ENCODE assay signal across 1 cellular context in the genomic region with DNA sequence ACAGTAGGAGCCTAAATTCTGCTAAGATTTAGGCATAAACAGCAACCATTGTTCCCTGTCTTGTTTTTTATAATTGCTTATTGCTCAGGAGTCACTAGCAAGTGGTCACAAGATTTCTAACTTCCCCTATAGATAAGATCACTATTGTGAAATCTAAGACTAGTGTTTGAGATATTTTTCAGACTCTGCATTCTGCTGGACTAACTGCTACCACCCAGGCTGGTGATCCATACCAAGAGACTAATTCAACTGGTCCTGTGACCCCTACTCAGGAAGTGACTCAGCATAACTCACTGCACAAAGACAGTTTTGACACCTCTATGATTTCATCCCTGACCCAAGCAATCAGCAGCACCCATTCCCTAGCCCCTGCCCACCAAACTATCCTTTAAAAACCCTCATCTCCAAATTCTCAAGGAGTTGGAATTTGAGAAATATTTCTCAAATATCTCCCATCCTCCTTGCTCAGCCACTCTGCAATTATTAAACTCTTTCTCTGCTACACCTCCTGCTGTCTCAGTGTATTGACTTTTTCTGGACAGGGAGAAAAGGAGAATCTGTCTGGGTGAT.
TF ChIP-seq lines count a peak whose summit lies in the region.

No MANE protein-coding gene starts in this region.

TF ChIP-seq in K562, 482 proteins besides CTCF, POLR2A, EP300 and RAD21 (continued from another document and continues in another):
- TF ChIP-seq ZBTB7A (IDR thresholded peaks at IDR 0.05; ENCODE audit: borderline replicate concordance, control insufficient read depth, low read depth, low read length) (peak; percentile 25; the same call in 1 of the 2 replicates), MTF1 (CRISPR knock-in tag; IDR thresholded peaks at IDR 0.05; ENCODE audit: borderline replicate concordance) (no peak), NUFIP1 (IDR thresholded peaks at IDR 0.05; ENCODE audit: partially characterized antibody) (no peak), SMC3 (conservative IDR thresholded peaks at IDR 0.05; ENCODE audit: insufficient read depth, low read depth, low read length) (no peak), XRCC3 (IDR thresholded peaks at IDR 0.05) (peak; percentile 68; the same call in 1 of the 2 replicates), RBM15 (IDR thresholded peaks at IDR 0.05; ENCODE audit: insufficient read depth, low read length) (no peak), BACH1 (tag; IDR thresholded peaks at IDR 0.05) (peak; percentile 79), GABPA (tag; conservative IDR thresholded peaks at IDR 0.05; ENCODE audit: low read depth) (peak; percentile 46; the same call in 1 of the 2 replicates), RHOXF2B (CRISPR knock-in tag; conservative IDR thresholded peaks at IDR 0.05) (no peak), ELF2 (CRISPR knock-in tag; IDR thresholded peaks at IDR 0.05) (peak; percentile 51; the same call in 1 of the 2 replicates), NFE2 (IDR thresholded peaks at IDR 0.05; ENCODE audit: low read depth) (peak; percentile 86), HCFC1 (IDR thresholded peaks at IDR 0.05; ENCODE audit: low read depth, low read length) (no peak), POLR2AphosphoS2 (IDR thresholded peaks at IDR 0.05; ENCODE audit: low read length) (no peak), FUS (optimal IDR thresholded peaks at IDR 0.05; ENCODE audit: low read depth, low read length) (no peak), ZNF830 (CRISPR knock-in tag; IDR thresholded peaks at IDR 0.05) (no peak), BCOR (IDR thresholded peaks at IDR 0.05) (no peak), ETV1 (tag; conservative IDR thresholded peaks at IDR 0.05; ENCODE audit: low read depth) (peak; percentile 81), FOXA3 (CRISPR knock-in tag; conservative IDR thresholded peaks at IDR 0.05 in 1 of 2, IDR thresholded peaks at IDR 0.05 in 1 of 2) (no peak), ZNF41 (CRISPR knock-in tag; conservative IDR thresholded peaks at IDR 0.05) (no peak), CREBBP (IDR thresholded peaks at IDR 0.05; ENCODE audit: low read depth, low read length) (no peak), HDAC2 (IDR thresholded peaks at IDR 0.05) (0 out of 2 replicates have a peak, but pooled peaks have one; percentile 20), CBFA2T3 (IDR thresholded peaks at IDR 0.05) (peak; percentile 18; the same call in 1 of the 2 replicates), SMARCC2 (IDR thresholded peaks at IDR 0.05; ENCODE audit: low read depth) (peak; percentile 64; the same call in 1 of the 2 replicates), MAFK (IDR thresholded peaks at IDR 0.05; ENCODE audit: low read length) (peak; percentile 72), PTTG1 (tag; IDR thresholded peaks at IDR 0.05; ENCODE audit: low read depth) (peak; percentile 8; the same call in 1 of the 2 replicates), CEBPG (CRISPR knock-in tag; IDR thresholded peaks at IDR 0.05) (peak; percentile 64; the same call in 1 of the 2 replicates), CEBPG (tag; conservative IDR thresholded peaks at IDR 0.05 in 1 of 2, IDR thresholded peaks at IDR 0.05 in 1 of 2) (peak; percentile 95 to 96), ZNF584 (CRISPR knock-in tag; IDR thresholded peaks at IDR 0.05; ENCODE audit: low read depth) (peak; percentile 55; the same call in 1 of the 2 replicates), NEUROD1 (IDR thresholded peaks at IDR 0.05; ENCODE audit: borderline replicate concordance, low read depth, low read length, partially characterized antibody) (no peak), MTA3 (IDR thresholded peaks at IDR 0.05; ENCODE audit: borderline replicate concordance) (peak; percentile 60; the same call in 1 of the 2 replicates), BRD9 (IDR thresholded peaks at IDR 0.05; ENCODE audit: low read depth, partially characterized antibody) (peak; percentile 67), HDAC3 (IDR thresholded peaks at IDR 0.05; ENCODE audit: borderline replicate concordance, partially characterized antibody) (peak; percentile 13), MEIS2 (IDR thresholded peaks at IDR 0.05; ENCODE audit: partially characterized antibody) (peak; percentile 55), ARNT (IDR thresholded peaks at IDR 0.05) (0 out of 4 replicates have a peak, but pooled peaks have one; percentile 41 to 67), POLR3A (IDR thresholded peaks at IDR 0.05; ENCODE audit: borderline replicate concordance, extremely low read depth, insufficient read depth, insufficient read length) (no peak), ZNF644 (tag; IDR thresholded peaks at IDR 0.05; ENCODE audit: low read depth) (0 out of 2 replicates have a peak, but pooled peaks have one; percentile 53), GTF2E2 (tag; IDR thresholded peaks at IDR 0.05) (no peak), NR2C2 (CRISPR knock-in tag; IDR thresholded peaks at IDR 0.05) (no peak), NR2C2 (tag; IDR thresholded peaks at IDR 0.05) (peak; percentile 69), MYBL2 (IDR thresholded peaks at IDR 0.05; ENCODE audit: low read depth) (peak; percentile 39; the same call in 1 of the 2 replicates), MYBL2 (CRISPR knock-in tag; IDR thresholded peaks at IDR 0.05; ENCODE audit: borderline replicate concordance) (no peak), TFAM (CRISPR knock-in tag; conservative IDR thresholded peaks at IDR 0.05) (no peak), C11orf30 (IDR thresholded peaks at IDR 0.05; ENCODE audit: low read depth) (peak; percentile 87), CC2D1A (IDR thresholded peaks at IDR 0.05) (0 out of 2 replicates have a peak, but pooled peaks have one; percentile 65), ZNF589 (CRISPR knock-in tag; IDR thresholded peaks at IDR 0.05; ENCODE audit: low read depth) (peak; percentile 54; the same call in 1 of the 2 replicates), CBX2 (IDR thresholded peaks at IDR 0.05; ENCODE audit: insufficient read depth, low read length, poor library complexity, severe bottlenecking) (no peak), ILF3 (IDR thresholded peaks at IDR 0.05; ENCODE audit: borderline replicate concordance) (no peak), CBX3 (IDR thresholded peaks at IDR 0.05; ENCODE audit: borderline replicate concordance in 1 of 2, low read length in 2 of 2) (peak in 1 of 2 experiments; percentile 93; a peak in 2 of 3 replicates), ZBTB1 (CRISPR knock-in tag; IDR thresholded peaks at IDR 0.05; ENCODE audit: borderline replicate concordance, low read depth) (no peak), PPARD (CRISPR knock-in tag; IDR thresholded peaks at IDR 0.05) (no peak), PTRF (tag; IDR thresholded peaks at IDR 0.05) (no peak), SLC30A9 (CRISPR knock-in tag; IDR thresholded peaks at IDR 0.05) (no peak), NCOA6 (IDR thresholded peaks at IDR 0.05) (no peak), NR2F6 (CRISPR knock-in tag; IDR thresholded peaks at IDR 0.05) (no peak), RBBP5 (IDR thresholded peaks at IDR 0.05; ENCODE audit: borderline replicate concordance, insufficient read depth, low read length, poor library complexity, severe bottlenecking) (no peak), FOSL1 (tag; conservative IDR thresholded peaks at IDR 0.05) (peak; percentile 91), ZNF311 (CRISPR knock-in tag; IDR thresholded peaks at IDR 0.05) (no peak), ELF1 (tag; IDR thresholded peaks at IDR 0.05) (peak; percentile 79), TAL1 (IDR thresholded peaks at IDR 0.05) (0 out of 2 replicates have a peak, but pooled peaks have one; percentile 10), SRSF1 (IDR thresholded peaks at IDR 0.05; ENCODE audit: low read depth, low read length) (no peak)
- TF ChIP-seq, protein P1, sequence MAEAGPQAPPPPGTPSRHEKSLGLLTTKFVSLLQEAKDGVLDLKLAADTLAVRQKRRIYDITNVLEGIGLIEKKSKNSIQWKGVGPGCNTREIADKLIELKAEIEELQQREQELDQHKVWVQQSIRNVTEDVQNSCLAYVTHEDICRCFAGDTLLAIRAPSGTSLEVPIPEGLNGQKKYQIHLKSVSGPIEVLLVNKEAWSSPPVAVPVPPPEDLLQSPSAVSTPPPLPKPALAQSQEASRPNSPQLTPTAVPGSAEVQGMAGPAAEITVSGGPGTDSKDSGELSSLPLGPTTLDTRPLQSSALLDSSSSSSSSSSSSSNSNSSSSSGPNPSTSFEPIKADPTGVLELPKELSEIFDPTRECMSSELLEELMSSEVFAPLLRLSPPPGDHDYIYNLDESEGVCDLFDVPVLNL (CRISPR knock-in tag; IDR thresholded peaks at IDR 0.05; ENCODE audit: low read depth), result no peak
- TF ChIP-seq, protein P2, sequence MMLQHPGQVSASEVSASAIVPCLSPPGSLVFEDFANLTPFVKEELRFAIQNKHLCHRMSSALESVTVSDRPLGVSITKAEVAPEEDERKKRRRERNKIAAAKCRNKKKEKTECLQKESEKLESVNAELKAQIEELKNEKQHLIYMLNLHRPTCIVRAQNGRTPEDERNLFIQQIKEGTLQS (IDR thresholded peaks at IDR 0.05), result peak; percentile 85
- TF ChIP-seq, protein P2 (CRISPR knock-in tag; conservative IDR thresholded peaks at IDR 0.05), result no peak
- TF ChIP-seq, protein P3, sequence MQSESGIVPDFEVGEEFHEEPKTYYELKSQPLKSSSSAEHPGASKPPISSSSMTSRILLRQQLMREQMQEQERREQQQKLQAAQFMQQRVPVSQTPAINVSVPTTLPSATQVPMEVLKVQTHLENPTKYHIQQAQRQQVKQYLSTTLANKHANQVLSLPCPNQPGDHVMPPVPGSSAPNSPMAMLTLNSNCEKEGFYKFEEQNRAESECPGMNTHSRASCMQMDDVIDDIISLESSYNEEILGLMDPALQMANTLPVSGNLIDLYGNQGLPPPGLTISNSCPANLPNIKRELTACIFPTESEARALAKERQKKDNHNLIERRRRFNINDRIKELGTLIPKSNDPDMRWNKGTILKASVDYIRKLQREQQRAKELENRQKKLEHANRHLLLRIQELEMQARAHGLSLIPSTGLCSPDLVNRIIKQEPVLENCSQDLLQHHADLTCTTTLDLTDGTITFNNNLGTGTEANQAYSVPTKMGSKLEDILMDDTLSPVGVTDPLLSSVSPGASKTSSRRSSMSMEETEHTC (IDR thresholded peaks at IDR 0.05), result peak; percentile 63; the same call in 1 of the 2 replicates
- TF ChIP-seq, protein P4, sequence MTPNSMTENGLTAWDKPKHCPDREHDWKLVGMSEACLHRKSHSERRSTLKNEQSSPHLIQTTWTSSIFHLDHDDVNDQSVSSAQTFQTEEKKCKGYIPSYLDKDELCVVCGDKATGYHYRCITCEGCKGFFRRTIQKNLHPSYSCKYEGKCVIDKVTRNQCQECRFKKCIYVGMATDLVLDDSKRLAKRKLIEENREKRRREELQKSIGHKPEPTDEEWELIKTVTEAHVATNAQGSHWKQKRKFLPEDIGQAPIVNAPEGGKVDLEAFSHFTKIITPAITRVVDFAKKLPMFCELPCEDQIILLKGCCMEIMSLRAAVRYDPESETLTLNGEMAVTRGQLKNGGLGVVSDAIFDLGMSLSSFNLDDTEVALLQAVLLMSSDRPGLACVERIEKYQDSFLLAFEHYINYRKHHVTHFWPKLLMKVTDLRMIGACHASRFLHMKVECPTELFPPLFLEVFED (CRISPR knock-in tag; conservative IDR thresholded peaks at IDR 0.05), result peak; percentile 45; the same call in 1 of the 2 replicates
- TF ChIP-seq, protein P5, sequence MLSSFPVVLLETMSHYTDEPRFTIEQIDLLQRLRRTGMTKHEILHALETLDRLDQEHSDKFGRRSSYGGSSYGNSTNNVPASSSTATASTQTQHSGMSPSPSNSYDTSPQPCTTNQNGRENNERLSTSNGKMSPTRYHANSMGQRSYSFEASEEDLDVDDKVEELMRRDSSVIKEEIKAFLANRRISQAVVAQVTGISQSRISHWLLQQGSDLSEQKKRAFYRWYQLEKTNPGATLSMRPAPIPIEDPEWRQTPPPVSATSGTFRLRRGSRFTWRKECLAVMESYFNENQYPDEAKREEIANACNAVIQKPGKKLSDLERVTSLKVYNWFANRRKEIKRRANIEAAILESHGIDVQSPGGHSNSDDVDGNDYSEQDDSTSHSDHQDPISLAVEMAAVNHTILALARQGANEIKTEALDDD (IDR thresholded peaks at IDR 0.05), result peak; percentile 98
- TF ChIP-seq, protein P6, sequence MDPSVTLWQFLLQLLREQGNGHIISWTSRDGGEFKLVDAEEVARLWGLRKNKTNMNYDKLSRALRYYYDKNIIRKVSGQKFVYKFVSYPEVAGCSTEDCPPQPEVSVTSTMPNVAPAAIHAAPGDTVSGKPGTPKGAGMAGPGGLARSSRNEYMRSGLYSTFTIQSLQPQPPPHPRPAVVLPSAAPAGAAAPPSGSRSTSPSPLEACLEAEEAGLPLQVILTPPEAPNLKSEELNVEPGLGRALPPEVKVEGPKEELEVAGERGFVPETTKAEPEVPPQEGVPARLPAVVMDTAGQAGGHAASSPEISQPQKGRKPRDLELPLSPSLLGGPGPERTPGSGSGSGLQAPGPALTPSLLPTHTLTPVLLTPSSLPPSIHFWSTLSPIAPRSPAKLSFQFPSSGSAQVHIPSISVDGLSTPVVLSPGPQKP (CRISPR knock-in tag; IDR thresholded peaks at IDR 0.05), result no peak
- TF ChIP-seq, protein P7, sequence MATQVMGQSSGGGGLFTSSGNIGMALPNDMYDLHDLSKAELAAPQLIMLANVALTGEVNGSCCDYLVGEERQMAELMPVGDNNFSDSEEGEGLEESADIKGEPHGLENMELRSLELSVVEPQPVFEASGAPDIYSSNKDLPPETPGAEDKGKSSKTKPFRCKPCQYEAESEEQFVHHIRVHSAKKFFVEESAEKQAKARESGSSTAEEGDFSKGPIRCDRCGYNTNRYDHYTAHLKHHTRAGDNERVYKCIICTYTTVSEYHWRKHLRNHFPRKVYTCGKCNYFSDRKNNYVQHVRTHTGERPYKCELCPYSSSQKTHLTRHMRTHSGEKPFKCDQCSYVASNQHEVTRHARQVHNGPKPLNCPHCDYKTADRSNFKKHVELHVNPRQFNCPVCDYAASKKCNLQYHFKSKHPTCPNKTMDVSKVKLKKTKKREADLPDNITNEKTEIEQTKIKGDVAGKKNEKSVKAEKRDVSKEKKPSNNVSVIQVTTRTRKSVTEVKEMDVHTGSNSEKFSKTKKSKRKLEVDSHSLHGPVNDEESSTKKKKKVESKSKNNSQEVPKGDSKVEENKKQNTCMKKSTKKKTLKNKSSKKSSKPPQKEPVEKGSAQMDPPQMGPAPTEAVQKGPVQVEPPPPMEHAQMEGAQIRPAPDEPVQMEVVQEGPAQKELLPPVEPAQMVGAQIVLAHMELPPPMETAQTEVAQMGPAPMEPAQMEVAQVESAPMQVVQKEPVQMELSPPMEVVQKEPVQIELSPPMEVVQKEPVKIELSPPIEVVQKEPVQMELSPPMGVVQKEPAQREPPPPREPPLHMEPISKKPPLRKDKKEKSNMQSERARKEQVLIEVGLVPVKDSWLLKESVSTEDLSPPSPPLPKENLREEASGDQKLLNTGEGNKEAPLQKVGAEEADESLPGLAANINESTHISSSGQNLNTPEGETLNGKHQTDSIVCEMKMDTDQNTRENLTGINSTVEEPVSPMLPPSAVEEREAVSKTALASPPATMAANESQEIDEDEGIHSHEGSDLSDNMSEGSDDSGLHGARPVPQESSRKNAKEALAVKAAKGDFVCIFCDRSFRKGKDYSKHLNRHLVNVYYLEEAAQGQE (CRISPR knock-in tag; IDR thresholded peaks at IDR 0.05; ENCODE audit: low read depth), result no peak
- TF ChIP-seq, protein P8, sequence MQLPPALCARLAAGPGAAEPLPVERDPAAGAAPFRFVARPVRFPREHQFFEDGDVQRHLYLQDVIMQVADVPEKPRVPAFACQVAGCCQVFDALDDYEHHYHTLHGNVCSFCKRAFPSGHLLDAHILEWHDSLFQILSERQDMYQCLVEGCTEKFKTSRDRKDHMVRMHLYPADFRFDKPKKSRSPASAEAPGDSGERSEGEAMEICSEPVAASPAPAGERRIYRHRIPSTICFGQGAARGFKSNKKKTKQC (CRISPR knock-in tag; IDR thresholded peaks at IDR 0.05), result no peak
